ENCODE assay signal across 21 cellular contexts in the genomic region with DNA sequence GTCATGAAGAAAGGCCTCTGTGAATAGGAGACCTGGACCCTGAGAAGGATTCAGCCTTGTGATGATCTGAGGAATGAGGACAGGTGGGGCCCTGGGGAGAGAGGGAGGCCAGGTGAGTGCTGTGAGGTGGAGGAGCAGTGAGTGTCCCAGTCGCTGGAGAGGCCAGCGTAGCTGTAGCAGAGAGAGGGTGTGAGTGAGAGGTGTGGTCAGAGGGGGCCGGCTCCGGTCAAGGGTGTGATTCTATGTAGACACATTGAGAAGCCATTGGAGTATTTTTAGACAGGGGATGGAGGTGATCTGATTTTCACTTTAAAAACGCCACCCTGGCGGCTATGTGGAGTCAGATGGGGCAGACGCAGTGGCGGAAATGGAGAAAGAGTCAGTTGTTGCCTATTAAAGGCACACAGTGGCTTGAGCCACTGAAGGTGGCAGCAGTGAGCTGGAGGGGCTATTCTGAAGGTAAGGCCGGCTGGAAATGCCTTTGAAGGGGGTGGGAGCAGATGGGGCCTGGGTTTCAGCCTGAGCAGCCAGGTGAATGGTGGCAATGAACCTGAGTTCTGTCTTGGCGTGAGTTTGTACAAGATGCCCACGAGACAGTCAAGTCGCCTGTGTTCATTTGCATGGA. TPM values are rescaled to one million over a fixed set of nuclear protein-coding genes. Genes with fewer than 3 reads are reported as not detected.
A peak's percentile ranks its signal among the peaks of the same experiment; 100 is the strongest.
DNase-seq lines count a peak whose midpoint lies in the region; ATAC-seq and TF ChIP-seq lines count a peak whose summit lies in the region.
"Had no signal": no experiment of that assay in that cellular context is flagged by ENCODE, and none has a peak within 500 bp of the region (broad histone marks: within the 10 kb centered on the region; RNA-seq: fewer than 3 reads in every experiment).

No MANE protein-coding gene starts in this region.

- H3K4me3 ChIP-seq in A673 (ENCODE audit: low read depth, low read length, poor library complexity, severe bottlenecking) (no peak overlapping the region), epithelial cell of proximal tubule (ENCODE audit: low read depth, low read length) (no peak overlapping the region)
- H3K4me3 ChIP-seq: hepatocyte, left ventricle myocardium inferior, tibial artery had no signal

- no peak overlapping the region for H3K27ac ChIP-seq in A673 (ENCODE audit: low read depth, low read length, poor library complexity, severe bottlenecking)
- H3K27ac ChIP-seq: hepatocyte, left ventricle myocardium inferior, tibial artery had no signal

- H3K27me3 Mint-ChIP-seq in natural killer cell (ENCODE audit: low read depth in 2 of 2), result peaks cover 0 to 5% of the 10 kb centered on the region in 2 donors
- H3K27me3 Mint-ChIP-seq: activated naive CD8-positive, alpha-beta T cell treated with anti-CD3 and anti-CD28 coated beads for 36 hours had no signal

- peak; percentile 34 for TF ChIP-seq CTCF in A673 (conservative IDR thresholded peaks at IDR 0.05; ENCODE audit: low read depth, low read length)
- peak; percentile 21 for TF ChIP-seq CTCF in GM12873 (IDR thresholded peaks at IDR 0.05; ENCODE audit: insufficient read depth, low read depth, low read length, missing control alignments)
- peak; percentile 29 for TF ChIP-seq CTCF in epithelial cell of proximal tubule (conservative IDR thresholded peaks at IDR 0.05; ENCODE audit: low read depth, low read length)
- TF ChIP-seq CTCF in natural killer cell (IDR thresholded peaks at IDR 0.05), result no peak

- peaks cover 0 to under 1% of the 10 kb centered on the region in 2 donors for H3K4me1 Mint-ChIP-seq in natural killer cell
- H3K4me1 Mint-ChIP-seq: T-helper 17 cell had no signal

- H3K9me3 ChIP-seq in A673 (ENCODE audit: low read depth, low read length, poor library complexity, severe bottlenecking), result no peaks in the 10 kb centered on the region
- H3K9me3 ChIP-seq: left ventricle myocardium inferior, tibial artery had no signal

- ATAC-seq in natural killer cell, result no peak
- no peak for ATAC-seq in GM19324 (IDR thresholded peaks at IDR 0.05; ENCODE audit: low FRiP score, unreplicated experiment)
- ATAC-seq: activated CD4-positive, alpha-beta T cell treated with anti-CD3 and anti-CD28 coated beads for 36 hours; naive thymus-derived CD8-positive, alpha-beta T cell; T-helper 17 cell had no signal

- CTCF ChIA-PET in A673 (lab: Charles Lee), result no interaction called here

- no peak overlapping the region for H3K27ac Mint-ChIP-seq in natural killer cell
- H3K27ac Mint-ChIP-seq: activated CD4-positive, alpha-beta T cell treated with anti-CD3 and anti-CD28 coated beads for 36 hours; activated naive CD8-positive, alpha-beta T cell treated with anti-CD3 and anti-CD28 coated beads for 36 hours; activated T-cell treated with anti-CD3 and anti-CD28 coated beads, Interleukin-2, amount 50 U/mL, for 24 hours; naive thymus-derived CD8-positive, alpha-beta T cell; T-helper 17 cell had no signal

- no peaks in the 10 kb centered on the region for H3K36me3 Mint-ChIP-seq in natural killer cell
- H3K36me3 Mint-ChIP-seq: activated naive CD8-positive, alpha-beta T cell treated with anti-CD3 and anti-CD28 coated beads for 36 hours; naive thymus-derived CD8-positive, alpha-beta T cell had no signal

- POLR2A ChIA-PET in A673 (lab: Charles Lee; ENCODE audit: low non-redundant PET), result no interaction called here

- DNase-seq in A673 (ENCODE audit: low spot score), result no peak
- DNase-seq in OCI-M1 (lab: John Stamatoyannopoulos, UW), result peak; percentile 5
- no peak for DNase-seq in epithelial cell of proximal tubule (ENCODE audit: low read depth)
- no peak for DNase-seq in NCI-H187 (lab: John Stamatoyannopoulos, UW)
- no peak for DNase-seq in natural killer cell
- DNase-seq in NCI-H187 treated with DMSO at 0.1 percent for 48 hours (lab: John Stamatoyannopoulos, UW), result no peak
- DNase-seq: activated CD4-positive, alpha-beta T cell treated with anti-CD3 and anti-CD28 coated beads for 36 hours; activated naive CD8-positive, alpha-beta T cell treated with anti-CD3 and anti-CD28 coated beads for 36 hours; activated T-cell treated with anti-CD3 and anti-CD28 coated beads, Interleukin-2, amount 50 U/mL, for 24 hours; cerebellar nuclear complex; DMS79; left ventricle myocardium inferior; naive thymus-derived CD8-positive, alpha-beta T cell; NCI-H2171 treated with DMSO at 0.1 percent for 48 hours; retina; stimulated activated CD8-positive, alpha-beta memory T cell treated with anti-CD3 and anti-CD28 coated beads, Interleukin-4, amount 100 ng/mL, for 48 hours; T-helper 17 cell; tibial artery had no signal

- no peaks in the 10 kb centered on the region for H3K27me3 ChIP-seq in A673 (replicated peaks; ENCODE audit: insufficient read depth, low read depth, low read length, poor library complexity)
- H3K27me3 ChIP-seq: hepatocyte had no signal

- no peaks in the 10 kb centered on the region for H3K9me3 Mint-ChIP-seq in natural killer cell
- H3K9me3 Mint-ChIP-seq: activated naive CD8-positive, alpha-beta T cell treated with anti-CD3 and anti-CD28 coated beads for 36 hours; activated T-cell treated with anti-CD3 and anti-CD28 coated beads, Interleukin-2, amount 50 U/mL, for 24 hours; naive thymus-derived CD8-positive, alpha-beta T cell had no signal

- intact Hi-C loops in A673 (cut with micrococcal nuclease; ENCODE audit: unreplicated experiment), result no loop called here
- intact Hi-C loops in natural killer cell (cut with micrococcal nuclease), result loop anchor here (10.0 kb wide), 1 partner anchor 355 kb away; no protein-coding TSS in a partner anchor

- no peaks in the 10 kb centered on the region for H3K4me1 ChIP-seq in A673 (ENCODE audit: insufficient read depth, low read length, poor library complexity, severe bottlenecking)
- H3K4me1 ChIP-seq: left ventricle myocardium inferior, tibial artery had no signal

- H3K36me3 ChIP-seq in A673 (ENCODE audit: insufficient read depth, low read length, poor library complexity, severe bottlenecking), result no peaks in the 10 kb centered on the region
- H3K36me3 ChIP-seq: left ventricle myocardium inferior, tibial artery had no signal

- H3K4me3 Mint-ChIP-seq in natural killer cell, result no peak overlapping the region
- H3K4me3 Mint-ChIP-seq: activated CD4-positive, alpha-beta T cell treated with anti-CD3 and anti-CD28 coated beads for 36 hours; activated naive CD8-positive, alpha-beta T cell treated with anti-CD3 and anti-CD28 coated beads for 36 hours; activated T-cell treated with anti-CD3 and anti-CD28 coated beads, Interleukin-2, amount 50 U/mL, for 24 hours; naive thymus-derived CD8-positive, alpha-beta T cell; T-helper 17 cell had no signal

- no TSS peak for BruUV-seq in A673 (replicated peaks; lab: Mats Ljungman, UMichigan)

RNA-seq across cellular contexts. Expression of a gene that starts 55.6 kb away (rescaled TPM):
- total RNA-seq in A673 (2021) (1.3 and 1.5 TPM in 2 replicates), epithelial cell of proximal tubule (0.07 and 0.12 TPM in 2 replicates), natural killer cell (1 to 10 TPM in 2 of 3 donors, under 1 TPM in 1; 0.85 to 2.5 (median 2.4) TPM)
